Comparison of ENCODE assay signal across 8 cellular contexts in the genomic region with DNA sequence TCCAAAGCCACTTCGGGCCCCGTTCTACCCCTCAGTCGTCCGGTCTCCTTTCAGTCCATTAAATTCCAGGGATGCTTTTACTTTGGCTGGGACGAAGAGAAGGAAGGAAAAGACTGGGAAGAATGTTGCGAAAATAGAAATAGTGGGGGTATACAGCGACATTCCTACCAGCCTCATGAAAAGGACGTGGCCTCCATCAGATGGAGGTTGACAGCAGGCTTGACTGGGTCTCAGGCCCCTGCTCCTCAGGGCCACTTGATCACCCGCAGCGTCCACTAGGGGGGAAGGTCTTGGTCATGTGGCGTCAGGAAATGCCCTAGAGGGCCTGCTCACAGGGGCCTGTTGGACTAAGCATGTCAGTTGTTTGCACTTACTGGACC. TPM values are rescaled to one million over a fixed set of nuclear protein-coding genes. Genes with fewer than 3 reads are reported as not detected.
DNase-seq lines count a peak whose midpoint lies in the region; ATAC-seq, FAIRE-seq and TF ChIP-seq lines count a peak whose summit lies in the region.

No MANE protein-coding gene starts in this region.

- peaks cover 6% of the 10 kb centered on the region for H3K27me3 Mint-ChIP-seq in activated T-cell treated with anti-CD3 and anti-CD28 coated beads, Interleukin-2, amount 50 U/mL, for 4 hours (ENCODE audit: low read depth)
- no peaks in the 10 kb centered on the region for H3K27me3 Mint-ChIP-seq in natural killer cell (ENCODE audit: low read depth in 2 of 2)

- TF ChIP-seq CTCF in BJ (IDR thresholded peaks at IDR 0.05; ENCODE audit: insufficient read depth, low read depth, low read length) (peak; percentile 59), natural killer cell (IDR thresholded peaks at IDR 0.05) (no peak)

- POLR2A ChIA-PET in BJ (lab: Charles Lee) = no interaction called here

- peak overlapping the region in 1 of 2 donors; percentile 72 for H3K27ac Mint-ChIP-seq in natural killer cell

- CTCF ChIA-PET in BJ (lab: Yijun Ruan, JAX) = interaction anchor here (1.2 kb wide), 1 partner anchor 166 kb away, joined by 3 read pairs; no protein-coding TSS in a partner anchor

- ATAC-seq in GM18508 (IDR thresholded peaks at IDR 0.05; ENCODE audit: insufficient read depth, unreplicated experiment) (peak; percentile 33), HG03060 (IDR thresholded peaks at IDR 0.05; ENCODE audit: low read depth, unreplicated experiment) (peak; percentile 31), natural killer cell (peak; percentile 17 to 31 (median 19))
- ATAC-seq in activated T-cell treated with anti-CD3 and anti-CD28 coated beads, Interleukin-2, amount 50 U/mL, for 4 hours = no peak

- peak overlapping the region; percentile 80 for H3K4me3 ChIP-seq in BJ (ENCODE audit: low read depth, low read length)

- peak overlapping the region; percentile 79 for H3K4me3 Mint-ChIP-seq in activated T-cell treated with anti-CD3 and anti-CD28 coated beads, Interleukin-2, amount 50 U/mL, for 4 hours
- peak overlapping the region; percentile 91 for H3K4me3 Mint-ChIP-seq in natural killer cell

- no peak for FAIRE-seq in frontal cortex (lab: Jason Lieb, UNC)

- no peaks in the 10 kb centered on the region for H3K36me3 ChIP-seq in BJ (ENCODE audit: control insufficient read depth, insufficient read depth, low read length)

- no peaks in the 10 kb centered on the region for H3K27me3 ChIP-seq in BJ (ENCODE audit: control insufficient read depth, insufficient read depth, low read length)

- peaks cover 7% of the 10 kb centered on the region for H3K4me1 Mint-ChIP-seq in activated T-cell treated with anti-CD3 and anti-CD28 coated beads, Interleukin-2, amount 50 U/mL, for 4 hours (ENCODE audit: low read depth)
- H3K4me1 Mint-ChIP-seq in natural killer cell = peaks cover 0 to 13% of the 10 kb centered on the region in 2 donors

- no peaks in the 10 kb centered on the region for H3K9me3 Mint-ChIP-seq in activated T-cell treated with anti-CD3 and anti-CD28 coated beads, Interleukin-2, amount 50 U/mL, for 4 hours
- H3K9me3 Mint-ChIP-seq in natural killer cell = no peaks in the 10 kb centered on the region

- DNase-seq in BJ (ENCODE audit: low read depth) = peak; percentile 24
- DNase-seq in NCI-H226 = peak; percentile 64
- DNase-seq in activated T-cell treated with anti-CD3 and anti-CD28 coated beads, Interleukin-2, amount 50 U/mL, for 4 hours = no peak
- DNase-seq in frontal cortex (ENCODE audit: low spot score in 2 of 2) = peak; percentile 22 to 55
- no peak for DNase-seq in natural killer cell
- no peak for DNase-seq in NCI-H187 treated with DMSO at 0.1 percent for 48 hours (lab: John Stamatoyannopoulos, UW)

- H3K36me3 Mint-ChIP-seq in activated T-cell treated with anti-CD3 and anti-CD28 coated beads, Interleukin-2, amount 50 U/mL, for 4 hours (ENCODE audit: insufficient read depth) = no peaks in the 10 kb centered on the region
- no peaks in the 10 kb centered on the region for H3K36me3 Mint-ChIP-seq in natural killer cell

- intact Hi-C loops in natural killer cell (cut with micrococcal nuclease) = no loop called here

RNA-seq across cellular contexts. Expression of gene ANKRD50, which starts 0.7 kb away (rescaled TPM):
- polyA plus RNA-seq in BJ (2011; rRNA removed) = 6.5 and 14.5 TPM in 2 replicates
- polyA minus RNA-seq in BJ (2011; rRNA and poly(A)+ RNA removed) = 26.5 and 28.1 TPM in 2 replicates
- total RNA-seq in activated T-cell treated with anti-CD3 and anti-CD28 coated beads, Interleukin-2, amount 50 U/mL, for 4 hours = under 1 TPM; 0.20 to 0.37 (median 0.22) TPM
- total RNA-seq in frontal cortex (84.8 TPM), natural killer cell (1 to 10 TPM in 1 of 3 donors, under 1 TPM in 2; 0.82 to 1.3 (median 0.90) TPM)

Comparison
In these comparisons a context has a peak if more than half of its experiments do, and no peak if none do; other contexts are left out.
1. DNase-seq: peak in BJ (single experiment), NCI-H226 (single experiment) and frontal cortex (2 of 2); none in activated T-cell treated with anti-CD3 and anti-CD28 coated beads, Interleukin-2, amount 50 U/mL, for 4 hours (single experiment), natural killer cell (single experiment) and NCI-H187 treated with DMSO at 0.1 percent for 48 hours (single experiment).
2. ATAC-seq: peak in GM18508 (single experiment), HG03060 (single experiment) and natural killer cell (3 of 3); none in activated T-cell treated with anti-CD3 and anti-CD28 coated beads, Interleukin-2, amount 50 U/mL, for 4 hours (0 of 2).
3. RNA of gene ANKRD50, which starts 0.7 kb away (total RNA-seq): 84.8 TPM in frontal cortex (single experiment); 0.82 to 1.3 TPM in natural killer cell and 0.20 to 0.37 TPM in activated T-cell treated with anti-CD3 and anti-CD28 coated beads, Interleukin-2, amount 50 U/mL, for 4 hours; every median in the first group is over 10 times any median in the second.